In the genomic region with DNA sequence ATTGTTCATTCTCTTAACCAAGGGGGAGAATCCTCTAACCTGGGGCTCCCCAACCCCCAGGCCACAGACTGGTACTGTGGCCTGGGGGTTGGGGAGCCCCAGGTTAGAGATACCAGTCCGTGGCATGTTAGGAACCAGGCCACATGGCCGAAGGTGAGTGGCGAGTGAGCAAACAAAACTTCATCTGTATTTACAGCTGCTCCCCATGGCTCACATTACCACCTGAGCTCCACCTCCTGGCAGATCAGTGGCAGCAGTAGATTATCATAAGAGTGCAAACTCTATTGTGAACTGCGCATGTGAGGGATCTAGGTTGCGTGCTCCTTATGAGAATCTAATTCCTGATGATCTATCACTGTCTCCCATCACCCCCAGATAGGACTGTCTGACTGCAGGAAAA, we compare ENCODE assay signal across 23 cellular contexts.
A peak's percentile ranks its signal among the peaks of the same experiment; 100 is the strongest.
DNase-seq lines count a peak whose midpoint lies in the region; ATAC-seq, FAIRE-seq and TF ChIP-seq lines count a peak whose summit lies in the region.
"Had no signal": no experiment of that assay in that cellular context is flagged by ENCODE, and none has a peak within 500 bp of the region (broad histone marks: within the 10 kb centered on the region; RNA-seq: fewer than 3 reads in every experiment).

No MANE protein-coding gene starts in this region.

- dilution Hi-C loops in endothelial cell of umbilical vein (cut with MboI; ENCODE audit: extremely low pct_ligation_motif_present, low sequenced_read_pairs): no loop called here

- H3K27ac ChIP-seq in A549 (no peak overlapping the region), endothelial cell of umbilical vein (ENCODE audit: insufficient read depth, low read depth, low read length) (no peak overlapping the region)
- H3K27ac ChIP-seq: 22Rv1, BLaER1, RWPE1, SK-N-MC had no signal

- no peaks in the 10 kb centered on the region for H3K9me1 ChIP-seq in endothelial cell of umbilical vein (replicated peaks; ENCODE audit: control insufficient read depth, extremely low read depth, insufficient read depth, low read length)

- H3K4me2 ChIP-seq in A549 (no peak overlapping the region), endothelial cell of umbilical vein (ENCODE audit: insufficient read depth, low read length) (no peak overlapping the region)
- H3K4me2 ChIP-seq: BLaER1 had no signal

- H3K4me1 ChIP-seq in A549: peaks cover 12% of the 10 kb centered on the region; the same call in 1 of the 3 replicates
- no peaks in the 10 kb centered on the region for H3K4me1 ChIP-seq in endothelial cell of umbilical vein (ENCODE audit: control insufficient read depth, extremely low read depth, insufficient read depth, low read length)
- H3K4me1 ChIP-seq: BLaER1 had no signal

- no peaks in the 10 kb centered on the region for H3K79me2 ChIP-seq in endothelial cell of umbilical vein (ENCODE audit: control insufficient read depth, insufficient read depth, low read length)

- TF ChIP-seq EP300 in A549 (IDR thresholded peaks at IDR 0.05): no peak

- H3K4me3 ChIP-seq in A549 (no peak overlapping the region), endothelial cell of umbilical vein (replicated peaks in 1 of 3; ENCODE audit: insufficient read depth in 1 of 3, low read depth in 1 of 3, low read length in 3 of 3) (no peak overlapping the region), H7 (ENCODE audit: insufficient read depth, low read depth, low read length) (no peak overlapping the region)
- H3K4me3 ChIP-seq: BLaER1, SK-N-MC had no signal

- BruUV-seq in endothelial cell of umbilical vein (replicated peaks; lab: Mats Ljungman, UMichigan): no TSS peak

- no peaks in the 10 kb centered on the region for H4K20me1 ChIP-seq in endothelial cell of umbilical vein (replicated peaks; ENCODE audit: control insufficient read depth, extremely low read depth, insufficient read depth, low read length)
- H4K20me1 ChIP-seq: BLaER1 had no signal

- CTCF ChIA-PET in A549 (lab: Yijun Ruan, JAX): no interaction called here
- CTCF ChIA-PET in endothelial cell of umbilical vein (lab: Charles Lee): no interaction called here

- POLR2A ChIA-PET in A549 (lab: Yijun Ruan, JAX) (no interaction called here), endothelial cell of umbilical vein (lab: Charles Lee) (no interaction called here)

- WGBS in A549 (ENCODE audit: missing lambda C conversion rate): 82% methylated on average over 4 of the region's 5 CpGs

- H2AFZ ChIP-seq in endothelial cell of umbilical vein (ENCODE audit: low read depth, low read length): no peak overlapping the region

- TF ChIP-seq RAD21 in A549 (conservative IDR thresholded peaks at IDR 0.05 in 1 of 2, IDR thresholded peaks at IDR 0.05 in 1 of 2): no peak

- peak; percentile 83 for FAIRE-seq in A549 (lab: Jason Lieb, UNC)
- peak; percentile 58 for FAIRE-seq in endothelial cell of umbilical vein (lab: Jason Lieb, UNC)
- FAIRE-seq: HepG2 had no signal

- H3K9ac ChIP-seq in endothelial cell of umbilical vein (replicated peaks; ENCODE audit: extremely low read depth, insufficient read depth, low read length): no peak overlapping the region
- H3K9ac ChIP-seq: BLaER1 had no signal

- intact Hi-C loops in endothelial cell of umbilical vein (cut with micrococcal nuclease): no loop called here

- ATAC-seq in A549: no peak
- ATAC-seq: HepG2, Panc1 had no signal

- TF ChIP-seq POLR2A in A549 (IDR thresholded peaks at IDR 0.05; ENCODE audit: low read length) (no peak), endothelial cell of umbilical vein (IDR thresholded peaks at IDR 0.05; ENCODE audit: low read depth, low read length) (no peak)

- TF ChIP-seq CTCF in A549 (IDR thresholded peaks at IDR 0.05): no peak
- no peak for TF ChIP-seq CTCF in endothelial cell of umbilical vein (IDR thresholded peaks at IDR 0.05; ENCODE audit: extremely low read depth in 1 of 2, insufficient read depth in 1 of 2, low read depth in 1 of 2, low read length in 2 of 2)

- DNase-seq in DMS 273 (lab: John Stamatoyannopoulos, UW; ENCODE audit: unreplicated experiment) (peak; percentile 17), DMS 273 treated with DMSO at 0.1 percent for 48 hours (lab: John Stamatoyannopoulos, UW) (no peak), A549 (ENCODE audit: low read depth in 1 of 2, low spot score in 1 of 2) (no peak), NCI-H69 (lab: John Stamatoyannopoulos, UW) (peak; percentile 5), endothelial cell of umbilical vein (ENCODE audit: low read depth, low spot score) (no peak), superior temporal gyrus (ENCODE audit: extremely low spot score) (no peak), H7 (no peak)
- DNase-seq in activated CD4-positive, alpha-beta T cell treated with anti-CD3 and anti-CD28 coated beads for 48 hours: no peak
- DNase-seq: CD4-positive, CD25-positive, alpha-beta regulatory T cell; Karpas-422; NCI-H1105 treated with DMSO at 0.1 percent for 48 hours; NCI-H146; NCI-H1930; NCI-H2107; NCI-H446 treated with DMSO at 0.1 percent for 48 hours; NCI-H774; SHP77 treated with DMSO at 0.1 percent for 48 hours had no signal

- no peaks in the 10 kb centered on the region for H3K27me3 ChIP-seq in endothelial cell of umbilical vein (ENCODE audit: control insufficient read depth in 2 of 2, insufficient read depth in 2 of 2, low read length in 2 of 2)
- H3K27me3 ChIP-seq in H7 (ENCODE audit: control insufficient read depth, insufficient read depth, low read length): no peaks in the 10 kb centered on the region
- H3K27me3 ChIP-seq: BLaER1 had no signal

- no peaks in the 10 kb centered on the region for H3K36me3 ChIP-seq in endothelial cell of umbilical vein (ENCODE audit: control insufficient read depth in 2 of 2, extremely low read depth in 1 of 2, insufficient read depth in 2 of 2, low read length in 2 of 2)
- no peaks in the 10 kb centered on the region for H3K36me3 ChIP-seq in H7 (replicated peaks; ENCODE audit: control insufficient read depth, insufficient read depth, low read length)
- H3K36me3 ChIP-seq: BLaER1 had no signal

- H3K9me3 ChIP-seq in A549 (peaks cover 9% of the 10 kb centered on the region; the same call in 2 of the 3 replicates), endothelial cell of umbilical vein (replicated peaks; ENCODE audit: control insufficient read depth, insufficient read depth, low read length) (no peaks in the 10 kb centered on the region)
- H3K9me3 ChIP-seq: BLaER1 had no signal

TF ChIP-seq in A549, 52 proteins besides CTCF, POLR2A, EP300 and RAD21:
- TF ChIP-seq NFE2L2 (conservative IDR thresholded peaks at IDR 0.05; ENCODE audit: low read length): no peak

TF ChIP-seq in endothelial cell of umbilical vein, 7 proteins besides CTCF, POLR2A, EP300 and RAD21:
- TF ChIP-seq GATA2 (IDR thresholded peaks at IDR 0.05; ENCODE audit: insufficient read depth, insufficient read length, low read depth, low read length) (no peak), JUN (IDR thresholded peaks at IDR 0.05; ENCODE audit: borderline replicate concordance, insufficient read depth, insufficient read length, low read depth) (no peak), MAX (IDR thresholded peaks at IDR 0.05; ENCODE audit: insufficient read depth, insufficient read length) (no peak), FOS (IDR thresholded peaks at IDR 0.05; ENCODE audit: borderline replicate concordance, insufficient read depth, low read length) (no peak), MYC (IDR thresholded peaks at IDR 0.05; ENCODE audit: low read depth, low read length) (no peak), EZH2 (IDR thresholded peaks at IDR 0.05; ENCODE audit: borderline replicate concordance, low read depth, low read length, severe bottlenecking) (no peak), POLR2AphosphoS5 (IDR thresholded peaks at IDR 0.05; ENCODE audit: insufficient read depth, low read depth, low read length) (no peak)

Comparison
In these comparisons a context has a peak if more than half of its experiments do, and no peak if none do; other contexts are left out.
1. DNase-seq: peak in DMS 273 (single experiment) and NCI-H69 (single experiment); none in DMS 273 treated with DMSO at 0.1 percent for 48 hours (single experiment), A549 (0 of 2), endothelial cell of umbilical vein (single experiment), superior temporal gyrus (single experiment), activated CD4-positive, alpha-beta T cell treated with anti-CD3 and anti-CD28 coated beads for 48 hours (single experiment) and H7 (single experiment).